13 cellular contexts compared by ENCODE assay signal in genomic region chr3:71251156-71251775, GRCh38.
A peak's percentile ranks its signal among the peaks of the same experiment; 100 is the strongest.
DNase-seq lines count a peak whose midpoint lies in the region; ATAC-seq and TF ChIP-seq lines count a peak whose summit lies in the region.
"Had no signal": no experiment of that assay in that cellular context is flagged by ENCODE, and none has a peak within 500 bp of the region (broad histone marks: within the 10 kb centered on the region; RNA-seq: fewer than 3 reads in every experiment).

No MANE protein-coding gene starts in this region.

- H3K27me3 Mint-ChIP-seq in stimulated activated naive CD8-positive, alpha-beta T cell treated with anti-CD3 and anti-CD28 coated beads, Interleukin-15, Interleukin-2, amounts not matched to agents 100 ng/mL and 50 ng/mL, for 24 hours, result no peaks in the 10 kb centered on the region
- H3K27me3 Mint-ChIP-seq in glutamatergic neuron (ENCODE audit: unreplicated experiment), result peaks cover 9% of the 10 kb centered on the region

- H3K4me3 ChIP-seq in SJSA1 (no peak overlapping the region), fibroblast of mammary gland (ENCODE audit: control insufficient read depth, low read depth, low read length) (no peak overlapping the region)
- H3K4me3 ChIP-seq: BLaER1, colonic mucosa, SK-N-MC, spleen had no signal

- H3K27ac Mint-ChIP-seq in stimulated activated naive CD8-positive, alpha-beta T cell treated with anti-CD3 and anti-CD28 coated beads, Interleukin-15, Interleukin-2, amounts not matched to agents 100 ng/mL and 50 ng/mL, for 24 hours, result peak overlapping the region; percentile 6
- H3K27ac Mint-ChIP-seq in glutamatergic neuron (ENCODE audit: unreplicated experiment), result no peak overlapping the region

- H3K27me3 ChIP-seq in SJSA1 (replicated peaks), result no peaks in the 10 kb centered on the region
- H3K27me3 ChIP-seq: BLaER1, colonic mucosa, spleen had no signal

- H3K4me1 Mint-ChIP-seq in stimulated activated naive CD8-positive, alpha-beta T cell treated with anti-CD3 and anti-CD28 coated beads, Interleukin-15, Interleukin-2, amounts not matched to agents 100 ng/mL and 50 ng/mL, for 24 hours (ENCODE audit: low read depth), result peaks cover 89% of the 10 kb centered on the region
- peaks cover 17% of the 10 kb centered on the region for H3K4me1 Mint-ChIP-seq in glutamatergic neuron (ENCODE audit: low read depth, unreplicated experiment)

- H3K9me3 ChIP-seq in SJSA1 (replicated peaks), result no peaks in the 10 kb centered on the region
- H3K9me3 ChIP-seq: BLaER1, colonic mucosa, spleen had no signal

- peaks cover 28% of the 10 kb centered on the region for H3K4me1 ChIP-seq in SJSA1 (replicated peaks)
- H3K4me1 ChIP-seq: BLaER1, colonic mucosa had no signal

- no peak for DNase-seq in stimulated activated naive CD8-positive, alpha-beta T cell treated with anti-CD3 and anti-CD28 coated beads, Interleukin-15, Interleukin-2, amounts not matched to agents 100 U/mL and 50 U/mL, for 24 hours
- DNase-seq in SJSA1 (ENCODE audit: low read depth in 1 of 2, low spot score in 2 of 2) (peak; percentile 17 to 47), fibroblast of mammary gland (ENCODE audit: low read depth) (peak; percentile 93), T1000 (lab: John Stamatoyannopoulos, UW) (no peak), T-helper 9 cell (no peak), glutamatergic neuron (no peak)
- no peak for DNase-seq in stimulated activated CD4-positive, alpha-beta T cell treated with anti-CD3 and anti-CD28 coated beads, Interleukin-2, amount 100 ng/mL, for 24 hours
- DNase-seq: colonic mucosa, NCI-H1694, spleen had no signal

- no peaks in the 10 kb centered on the region for H3K9me3 Mint-ChIP-seq in stimulated activated naive CD8-positive, alpha-beta T cell treated with anti-CD3 and anti-CD28 coated beads, Interleukin-15, Interleukin-2, amounts not matched to agents 100 ng/mL and 50 ng/mL, for 24 hours
- peaks cover 8% of the 10 kb centered on the region for H3K9me3 Mint-ChIP-seq in glutamatergic neuron (ENCODE audit: unreplicated experiment)

- TF ChIP-seq CTCF in fibroblast of mammary gland (conservative IDR thresholded peaks at IDR 0.05; ENCODE audit: control insufficient read depth, insufficient read depth, low read depth, low read length) (no peak), glutamatergic neuron (IDR thresholded peaks at IDR 0.05; ENCODE audit: partially characterized antibody, unreplicated experiment) (no peak)

- no peak for ATAC-seq in stimulated activated naive CD8-positive, alpha-beta T cell treated with anti-CD3 and anti-CD28 coated beads, Interleukin-15, Interleukin-2, amounts not matched to agents 100 U/mL and 50 U/mL, for 24 hours

- no peak overlapping the region for H3K4me3 Mint-ChIP-seq in stimulated activated naive CD8-positive, alpha-beta T cell treated with anti-CD3 and anti-CD28 coated beads, Interleukin-15, Interleukin-2, amounts not matched to agents 100 ng/mL and 50 ng/mL, for 24 hours
- no peak overlapping the region for H3K4me3 Mint-ChIP-seq in glutamatergic neuron (ENCODE audit: unreplicated experiment)

- no peaks in the 10 kb centered on the region for H3K36me3 ChIP-seq in SJSA1
- H3K36me3 ChIP-seq: BLaER1, colonic mucosa, spleen had no signal

- H3K27ac ChIP-seq in SJSA1, result peak overlapping the region; percentile 49
- H3K27ac ChIP-seq: BLaER1, colonic mucosa, SK-N-MC, spleen had no signal

- H3K36me3 Mint-ChIP-seq in stimulated activated naive CD8-positive, alpha-beta T cell treated with anti-CD3 and anti-CD28 coated beads, Interleukin-15, Interleukin-2, amounts not matched to agents 100 ng/mL and 50 ng/mL, for 24 hours (ENCODE audit: low read depth), result peaks cover 37% of the 10 kb centered on the region
- H3K36me3 Mint-ChIP-seq in glutamatergic neuron (ENCODE audit: unreplicated experiment), result no peaks in the 10 kb centered on the region

Comparison
In these comparisons a context has a peak if more than half of its experiments do, and no peak if none do; other contexts are left out.
1. DNase-seq: peak in SJSA1 (2 of 2) and fibroblast of mammary gland (single experiment); none in stimulated activated naive CD8-positive, alpha-beta T cell treated with anti-CD3 and anti-CD28 coated beads, Interleukin-15, Interleukin-2, amounts not matched to agents 100 U/mL and 50 U/mL, for 24 hours (single experiment), T1000 (single experiment), T-helper 9 cell (single experiment), glutamatergic neuron (single experiment) and stimulated activated CD4-positive, alpha-beta T cell treated with anti-CD3 and anti-CD28 coated beads, Interleukin-2, amount 100 ng/mL, for 24 hours (0 of 2).